Comparison of ENCODE assay signal across 1 cellular context in genomic region chr16:89711601-89712475, GRCh38.
TF ChIP-seq lines count a peak whose summit lies in the region.

No MANE protein-coding gene starts in this region.

TF ChIP-seq in A549, 52 proteins besides CTCF, POLR2A, EP300 and RAD21 (continued from another document):
- TF ChIP-seq RNF2 (IDR thresholded peaks at IDR 0.05; ENCODE audit: borderline replicate concordance, low read depth) (no peak), HOXB5 (CRISPR knock-in tag; IDR thresholded peaks at IDR 0.05) (0 out of 2 replicates have a peak, but pooled peaks have one; percentile 42), TFCP2L1 (CRISPR knock-in tag; IDR thresholded peaks at IDR 0.05) (0 out of 2 replicates have a peak, but pooled peaks have one; percentile 68), ESRRA (IDR thresholded peaks at IDR 0.05; ENCODE audit: borderline replicate concordance, low read length) (no peak), NR3C1 (IDR thresholded peaks at IDR 0.05) (no peak), FOSB (CRISPR knock-in tag; IDR thresholded peaks at IDR 0.05) (no peak), JUN (IDR thresholded peaks at IDR 0.05) (peak in 1 of 2 experiments; percentile 80; a peak in 3 of 5 replicates), ZNF302 (CRISPR knock-in tag; IDR thresholded peaks at IDR 0.05) (no peak), JUNB (IDR thresholded peaks at IDR 0.05) (no peak), NFE2L2 (conservative IDR thresholded peaks at IDR 0.05; ENCODE audit: low read length) (no peak), BHLHE40 (IDR thresholded peaks at IDR 0.05; ENCODE audit: low read depth, low read length) (no peak), FOSL2 (IDR thresholded peaks at IDR 0.05) (no peak), FOSL2 (CRISPR knock-in tag; IDR thresholded peaks at IDR 0.05) (no peak), RCOR1 (IDR thresholded peaks at IDR 0.05; ENCODE audit: low read depth, low read length) (no peak), RFX5 (IDR thresholded peaks at IDR 0.05) (no peak), POLR2AphosphoS2 (conservative IDR thresholded peaks at IDR 0.05; ENCODE audit: low read length) (no peak), NPAS2 (CRISPR knock-in tag; IDR thresholded peaks at IDR 0.05; ENCODE audit: borderline replicate concordance) (no peak), EHF (CRISPR knock-in tag; IDR thresholded peaks at IDR 0.05) (no peak), SREBF2 (IDR thresholded peaks at IDR 0.05) (no peak), CEBPB (IDR thresholded peaks at IDR 0.05) (no peak), RARB (CRISPR knock-in tag; IDR thresholded peaks at IDR 0.05) (no peak), CBX8 (IDR thresholded peaks at IDR 0.05) (no peak), MYC (IDR thresholded peaks at IDR 0.05; ENCODE audit: borderline replicate concordance, low read length) (peak; percentile 86; the same call in 1 of the 2 replicates), HDAC2 (IDR thresholded peaks at IDR 0.05) (no peak), GATA3 (IDR thresholded peaks at IDR 0.05; ENCODE audit: borderline replicate concordance) (no peak), ELK1 (IDR thresholded peaks at IDR 0.05; ENCODE audit: low read depth, low read length) (no peak), ZSCAN20 (CRISPR knock-in tag; IDR thresholded peaks at IDR 0.05) (no peak), ZC3H11A (IDR thresholded peaks at IDR 0.05) (no peak), PHF8 (IDR thresholded peaks at IDR 0.05; ENCODE audit: borderline replicate concordance, low read depth) (peak; percentile 68; the same call in 1 of the 2 replicates), PBX3 (IDR thresholded peaks at IDR 0.05) (0 out of 2 replicates have a peak, but pooled peaks have one; percentile 29), HOXB13 (CRISPR knock-in tag; IDR thresholded peaks at IDR 0.05; ENCODE audit: low read depth) (no peak), HEYL (CRISPR knock-in tag; IDR thresholded peaks at IDR 0.05) (no peak), FOXS1 (CRISPR knock-in tag; IDR thresholded peaks at IDR 0.05) (no peak), CBX2 (IDR thresholded peaks at IDR 0.05; ENCODE audit: borderline replicate concordance, low read depth) (no peak), SMC3 (IDR thresholded peaks at IDR 0.05) (no peak), MAFK (IDR thresholded peaks at IDR 0.05; ENCODE audit: partially characterized antibody) (no peak), KDM5A (IDR thresholded peaks at IDR 0.05) (no peak), KDM1A (IDR thresholded peaks at IDR 0.05; ENCODE audit: low read depth) (no peak), E2F6 (IDR thresholded peaks at IDR 0.05; ENCODE audit: borderline replicate concordance, low read depth) (peak; percentile 49; the same call in 1 of the 2 replicates), CHD2 (IDR thresholded peaks at IDR 0.05; ENCODE audit: low read length, partially characterized antibody) (no peak), TP53 (CRISPR knock-in tag; IDR thresholded peaks at IDR 0.05) (no peak), HOXA7 (CRISPR knock-in tag; IDR thresholded peaks at IDR 0.05) (no peak), EHMT2 (IDR thresholded peaks at IDR 0.05; ENCODE audit: low read depth) (no peak), ZFP36 (IDR thresholded peaks at IDR 0.05; ENCODE audit: borderline replicate concordance, partially characterized antibody) (no peak), CHD4 (IDR thresholded peaks at IDR 0.05; ENCODE audit: borderline replicate concordance) (no peak)
- TF ChIP-seq, protein P1, sequence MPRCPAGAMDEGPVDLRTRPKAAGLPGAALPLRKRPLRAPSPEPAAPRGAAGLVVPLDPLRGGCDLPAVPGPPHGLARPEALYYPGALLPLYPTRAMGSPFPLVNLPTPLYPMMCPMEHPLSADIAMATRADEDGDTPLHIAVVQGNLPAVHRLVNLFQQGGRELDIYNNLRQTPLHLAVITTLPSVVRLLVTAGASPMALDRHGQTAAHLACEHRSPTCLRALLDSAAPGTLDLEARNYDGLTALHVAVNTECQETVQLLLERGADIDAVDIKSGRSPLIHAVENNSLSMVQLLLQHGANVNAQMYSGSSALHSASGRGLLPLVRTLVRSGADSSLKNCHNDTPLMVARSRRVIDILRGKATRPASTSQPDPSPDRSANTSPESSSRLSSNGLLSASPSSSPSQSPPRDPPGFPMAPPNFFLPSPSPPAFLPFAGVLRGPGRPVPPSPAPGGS (IDR thresholded peaks at IDR 0.05): no peak; the same call in 2 of the 3 replicates
- TF ChIP-seq, protein P2, sequence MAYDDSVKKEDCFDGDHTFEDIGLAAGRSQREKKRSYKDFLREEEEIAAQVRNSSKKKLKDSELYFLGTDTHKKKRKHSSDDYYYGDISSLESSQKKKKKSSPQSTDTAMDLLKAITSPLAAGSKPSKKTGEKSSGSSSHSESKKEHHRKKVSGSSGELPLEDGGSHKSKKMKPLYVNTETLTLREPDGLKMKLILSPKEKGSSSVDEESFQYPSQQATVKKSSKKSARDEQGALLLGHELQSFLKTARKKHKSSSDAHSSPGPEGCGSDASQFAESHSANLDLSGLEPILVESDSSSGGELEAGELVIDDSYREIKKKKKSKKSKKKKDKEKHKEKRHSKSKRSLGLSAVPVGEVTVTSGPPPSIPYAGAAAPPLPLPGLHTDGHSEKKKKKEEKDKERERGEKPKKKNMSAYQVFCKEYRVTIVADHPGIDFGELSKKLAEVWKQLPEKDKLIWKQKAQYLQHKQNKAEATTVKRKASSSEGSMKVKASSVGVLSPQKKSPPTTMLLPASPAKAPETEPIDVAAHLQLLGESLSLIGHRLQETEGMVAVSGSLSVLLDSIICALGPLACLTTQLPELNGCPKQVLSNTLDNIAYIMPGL (CRISPR knock-in tag; IDR thresholded peaks at IDR 0.05; ENCODE audit: borderline replicate concordance): no peak
- TF ChIP-seq, protein P3, sequence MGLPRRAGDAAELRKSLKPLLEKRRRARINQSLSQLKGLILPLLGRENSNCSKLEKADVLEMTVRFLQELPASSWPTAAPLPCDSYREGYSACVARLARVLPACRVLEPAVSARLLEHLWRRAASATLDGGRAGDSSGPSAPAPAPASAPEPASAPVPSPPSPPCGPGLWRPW (IDR thresholded peaks at IDR 0.05): no peak
- TF ChIP-seq, protein P4, sequence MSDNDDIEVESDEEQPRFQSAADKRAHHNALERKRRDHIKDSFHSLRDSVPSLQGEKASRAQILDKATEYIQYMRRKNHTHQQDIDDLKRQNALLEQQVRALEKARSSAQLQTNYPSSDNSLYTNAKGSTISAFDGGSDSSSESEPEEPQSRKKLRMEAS (IDR thresholded peaks at IDR 0.05): peak; percentile 95
- TF ChIP-seq, protein P5, sequence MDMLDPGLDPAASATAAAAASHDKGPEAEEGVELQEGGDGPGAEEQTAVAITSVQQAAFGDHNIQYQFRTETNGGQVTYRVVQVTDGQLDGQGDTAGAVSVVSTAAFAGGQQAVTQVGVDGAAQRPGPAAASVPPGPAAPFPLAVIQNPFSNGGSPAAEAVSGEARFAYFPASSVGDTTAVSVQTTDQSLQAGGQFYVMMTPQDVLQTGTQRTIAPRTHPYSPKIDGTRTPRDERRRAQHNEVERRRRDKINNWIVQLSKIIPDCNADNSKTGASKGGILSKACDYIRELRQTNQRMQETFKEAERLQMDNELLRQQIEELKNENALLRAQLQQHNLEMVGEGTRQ (IDR thresholded peaks at IDR 0.05): 0 out of 2 replicates have a peak, but pooled peaks have one; percentile 5
- TF ChIP-seq, protein P6, sequence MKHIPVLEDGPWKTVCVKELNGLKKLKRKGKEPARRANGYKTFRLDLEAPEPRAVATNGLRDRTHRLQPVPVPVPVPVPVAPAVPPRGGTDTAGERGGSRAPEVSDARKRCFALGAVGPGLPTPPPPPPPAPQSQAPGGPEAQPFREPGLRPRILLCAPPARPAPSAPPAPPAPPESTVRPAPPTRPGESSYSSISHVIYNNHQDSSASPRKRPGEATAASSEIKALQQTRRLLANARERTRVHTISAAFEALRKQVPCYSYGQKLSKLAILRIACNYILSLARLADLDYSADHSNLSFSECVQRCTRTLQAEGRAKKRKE (CRISPR knock-in tag; IDR thresholded peaks at IDR 0.05; ENCODE audit: low read depth): no peak
